Comparison of ENCODE assay signal across 1 cellular context in the genomic region with DNA sequence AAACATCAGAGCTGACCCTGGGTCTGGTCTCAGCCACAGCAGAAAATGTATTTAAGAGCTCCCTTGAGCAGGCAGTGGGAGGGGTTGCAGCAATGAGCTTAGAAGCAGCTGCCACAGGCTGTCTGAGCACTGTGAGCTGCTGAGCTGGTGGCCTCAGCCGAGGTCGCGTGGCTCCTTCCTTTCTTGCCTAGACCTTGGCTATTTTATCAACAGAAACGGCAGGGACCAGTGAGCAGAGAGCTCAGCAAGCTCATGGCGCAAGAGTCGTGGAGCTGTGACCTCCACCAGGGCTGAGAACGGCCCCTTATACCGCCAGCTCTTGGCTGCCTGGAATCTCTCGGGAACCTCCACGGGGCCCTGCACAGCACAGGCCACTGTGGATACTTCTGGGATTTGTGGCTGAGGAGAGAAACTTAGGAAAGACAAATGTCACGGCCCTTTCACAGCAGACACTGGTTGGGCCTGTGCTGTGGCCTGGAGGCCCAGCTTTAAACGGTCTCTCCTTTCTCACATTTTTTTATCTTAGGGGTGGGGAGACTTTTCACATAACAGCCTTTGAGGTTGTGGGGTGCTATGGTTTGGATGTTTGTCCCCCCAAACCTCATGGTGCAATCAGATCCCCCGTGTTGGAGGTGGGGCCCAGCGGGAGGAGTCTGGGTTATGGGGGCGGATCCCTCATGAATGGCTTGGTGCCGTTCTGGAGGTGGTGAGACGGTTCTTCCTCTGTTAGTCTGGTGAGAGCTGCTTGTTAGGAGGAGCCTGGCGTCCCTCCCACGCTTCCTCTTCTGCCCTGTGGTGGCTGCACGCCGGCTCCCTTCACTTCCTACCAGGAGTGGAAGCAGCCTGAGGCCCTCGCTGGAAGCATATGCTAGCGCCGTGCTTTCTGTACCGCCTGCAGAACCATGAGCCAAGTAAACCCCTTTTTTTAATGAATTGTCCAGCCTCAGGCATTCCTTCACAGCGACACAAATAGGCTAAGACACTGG.
TF ChIP-seq lines count a peak whose summit lies in the region.

No MANE protein-coding gene starts in this region.

TF ChIP-seq in H1, 55 proteins besides CTCF, POLR2A, EP300 and RAD21:
- TF ChIP-seq RFX5 (IDR thresholded peaks at IDR 0.05; ENCODE audit: borderline replicate concordance, low read depth, low read length) = no peak
- TF ChIP-seq TAF7 (optimal IDR thresholded peaks at IDR 0.05; ENCODE audit: borderline replicate concordance, low read depth, low read length) = no peak
- TF ChIP-seq, protein P1, sequence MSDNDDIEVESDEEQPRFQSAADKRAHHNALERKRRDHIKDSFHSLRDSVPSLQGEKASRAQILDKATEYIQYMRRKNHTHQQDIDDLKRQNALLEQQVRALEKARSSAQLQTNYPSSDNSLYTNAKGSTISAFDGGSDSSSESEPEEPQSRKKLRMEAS (IDR thresholded peaks at IDR 0.05) = no peak
- TF ChIP-seq EZH2 (IDR thresholded peaks at IDR 0.05; ENCODE audit: low read depth, low read length, severe bottlenecking) = no peak
TF ChIP-seq in H1: peak in this region for 0.
